Comparison of ENCODE assay signal across 8 cellular contexts in the genomic region with DNA sequence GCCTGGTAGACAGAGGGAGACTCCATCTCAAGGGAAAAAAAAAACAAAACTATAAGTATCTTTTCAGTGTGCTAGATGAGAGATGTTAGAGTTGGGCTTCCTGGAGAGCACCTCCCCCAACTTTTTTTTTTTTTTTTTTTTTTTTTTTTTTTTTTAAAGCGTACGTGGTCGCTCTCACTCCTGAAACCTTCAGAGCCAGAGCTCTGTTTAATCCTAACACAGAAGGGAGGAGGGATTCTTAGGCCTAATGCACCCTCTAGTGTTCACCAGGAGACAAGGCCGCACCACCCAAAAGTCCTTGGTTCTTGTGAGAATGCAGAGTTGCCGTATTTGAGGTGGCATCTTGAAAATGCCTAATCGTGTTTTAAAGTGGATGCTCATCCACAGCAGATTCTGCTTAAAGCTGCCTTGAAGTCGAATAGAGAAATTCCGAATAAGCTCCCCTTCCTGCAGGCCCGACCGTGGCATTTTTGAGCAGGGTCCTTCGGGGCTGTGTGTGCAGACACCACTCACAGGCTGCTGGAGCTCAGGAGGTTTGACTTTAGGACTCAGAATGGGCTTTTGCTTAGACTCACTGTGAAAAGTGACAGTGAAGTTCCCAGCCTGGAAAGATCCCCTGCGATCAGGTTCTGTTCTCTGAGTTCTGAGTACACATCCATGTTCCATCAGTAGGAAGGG.
DNase-seq lines count a peak whose midpoint lies in the region; ATAC-seq and TF ChIP-seq lines count a peak whose summit lies in the region.

No MANE protein-coding gene starts in this region.

- H3K27me3 ChIP-seq in RWPE2 (ENCODE audit: insufficient read depth, poor library complexity, severe bottlenecking) (no peaks in the 10 kb centered on the region), right cardiac atrium (ENCODE audit: control insufficient read depth, insufficient read depth) (no peaks in the 10 kb centered on the region)

- H3K4me3 ChIP-seq in RWPE2 (ENCODE audit: severe bottlenecking) (no peak overlapping the region), right cardiac atrium (ENCODE audit: low read length) (no peak overlapping the region)

- no peaks in the 10 kb centered on the region for H3K9me3 ChIP-seq in RWPE2 (ENCODE audit: severe bottlenecking)
- no peaks in the 10 kb centered on the region for H3K9me3 ChIP-seq in right cardiac atrium (ENCODE audit: control insufficient read depth, low read length)

- peaks cover 45% of the 10 kb centered on the region for H3K36me3 ChIP-seq in RWPE2 (ENCODE audit: low read depth)

- H3K27ac ChIP-seq in RWPE2 (ENCODE audit: poor library complexity, severe bottlenecking) = peak overlapping the region; percentile 77
- no peak overlapping the region for H3K27ac ChIP-seq in right cardiac atrium (ENCODE audit: low read length)

- ATAC-seq in GM18519 (IDR thresholded peaks at IDR 0.05; ENCODE audit: low FRiP score, unreplicated experiment) (peak; percentile 51), RWPE2 (ENCODE audit: low read depth) (peak; percentile 77), right cardiac atrium (peak; percentile 91), GM21526 (IDR thresholded peaks at IDR 0.05; ENCODE audit: low FRiP score, unreplicated experiment) (no peak)

- WGBS in right cardiac atrium = 37% methylated on average over 12 of the region's 12 CpGs

- peaks cover 37% of the 10 kb centered on the region for H3K4me1 ChIP-seq in RWPE2 (ENCODE audit: insufficient read depth, poor library complexity, severe bottlenecking)
- no peaks in the 10 kb centered on the region for H3K4me1 ChIP-seq in right cardiac atrium (ENCODE audit: control insufficient read depth, insufficient read depth, low read length)

- TF ChIP-seq CTCF in LNCAP (IDR thresholded peaks at IDR 0.05) (peak; percentile 66), RWPE2 (IDR thresholded peaks at IDR 0.05; ENCODE audit: poor library complexity, severe bottlenecking) (peak; percentile 85)

- DNase-seq in Ammon's horn (ENCODE audit: low spot score) (peak; percentile 91), RWPE2 (ENCODE audit: low spot score) (no peak), amygdala (lab: John Stamatoyannopoulos, UW) (peak in 33 of 56 donors; percentile 16 to 82 (median 45)), right cardiac atrium (peak; percentile 47 to 78 (median 62)), retina (peak; percentile 80)

- intact Hi-C loops in right cardiac atrium (cut with DNase I) = loop anchor here (2.0 to 10.0 kb wide), 5 partner anchors 72 to 612 kb away; no protein-coding TSS in a partner anchor
